In the genomic region with DNA sequence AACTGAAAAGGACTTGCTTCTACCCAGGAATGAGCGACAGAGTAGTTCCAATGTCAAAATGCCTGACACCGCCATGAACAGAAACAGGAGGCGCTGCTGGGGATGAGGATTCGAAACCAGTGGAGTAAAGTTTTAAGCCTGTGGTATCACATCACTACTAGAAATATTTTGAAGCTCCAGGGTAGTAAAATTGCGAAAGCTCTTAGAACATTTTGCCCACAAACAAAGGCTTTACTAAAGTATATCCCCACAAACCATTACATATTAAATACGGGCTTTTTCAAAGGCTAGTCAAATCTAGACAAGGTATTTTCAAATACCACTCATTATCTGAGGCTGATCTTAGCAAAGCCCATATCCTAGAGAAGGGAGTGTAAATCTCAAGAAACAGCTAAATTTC, we compare ENCODE assay signal across 12 cellular contexts. TPM values are rescaled to one million over a fixed set of nuclear protein-coding genes. Genes with fewer than 3 reads are reported as not detected.
DNase-seq lines count a peak whose midpoint lies in the region; ATAC-seq and TF ChIP-seq lines count a peak whose summit lies in the region.
"Had no signal": no experiment of that assay in that cellular context is flagged by ENCODE, and none has a peak within 500 bp of the region (broad histone marks: within the 10 kb centered on the region; RNA-seq: fewer than 3 reads in every experiment).

No MANE protein-coding gene starts in this region.

- H3K9me3 ChIP-seq in esophagus muscularis mucosa: no peaks in the 10 kb centered on the region
- H3K9me3 ChIP-seq in smooth muscle cell (replicated peaks; ENCODE audit: low read depth): no peaks in the 10 kb centered on the region
- H3K9me3 ChIP-seq: adrenal gland had no signal

- H3K9ac ChIP-seq in smooth muscle cell (ENCODE audit: low read depth): no peak overlapping the region

- CTCF ChIA-PET in activated CD8-positive, alpha-beta memory T cell treated with anti-CD3 and anti-CD28 coated beads, Interleukin-2, amount 10 ng/mL, durations not matched to agents 7 days and 5 days (lab: Charles Lee): interaction anchor here (0.7 to 2.1 kb wide), 8 partner anchors 11 to 522 kb away, joined by 3 to 5 read pairs (median 4); a partner anchor contains a TSS

- no peaks in the 10 kb centered on the region for H3K27me3 Mint-ChIP-seq in activated CD8-positive, alpha-beta memory T cell treated with anti-CD3 and anti-CD28 coated beads, Interleukin-2, amount 10 ng/mL, durations not matched to agents 7 days and 5 days
- no peaks in the 10 kb centered on the region for H3K27me3 Mint-ChIP-seq in T-helper 1 cell treated with Interleukin-12 subunit alpha and Interleukin-12 subunit beta and Interleukin-4 antibody, amounts not matched to agents 30 μg/mL and 1 μg/mL, for 36 hours (ENCODE audit: low read depth)

- no peaks in the 10 kb centered on the region for H3K9me3 Mint-ChIP-seq in activated CD8-positive, alpha-beta memory T cell treated with anti-CD3 and anti-CD28 coated beads, Interleukin-2, amount 10 ng/mL, durations not matched to agents 7 days and 5 days (ENCODE audit: low read depth)
- no peaks in the 10 kb centered on the region for H3K9me3 Mint-ChIP-seq in T-helper 1 cell treated with Interleukin-12 subunit alpha and Interleukin-12 subunit beta and Interleukin-4 antibody, amounts not matched to agents 30 μg/mL and 1 μg/mL, for 36 hours

- DNase-seq in activated CD8-positive, alpha-beta memory T cell treated with anti-CD3 and anti-CD28 coated beads, Interleukin-2, amount 10 ng/mL, durations not matched to agents 7 days and 5 days: no peak
- DNase-seq in activated CD8-positive, alpha-beta memory T cell treated with anti-CD3 and anti-CD28 coated beads for 24 hours: no peak
- no peak for DNase-seq in esophagus muscularis mucosa (ENCODE audit: extremely low spot score)
- DNase-seq in smooth muscle cell (lab: John Stamatoyannopoulos, UW; ENCODE audit: unreplicated experiment): no peak
- no peak for DNase-seq in GM03348 (ENCODE audit: low spot score)
- no peak for DNase-seq in erythroblast (lab: John Stamatoyannopoulos, UW)
- DNase-seq: ACHN, adrenal gland, NCI-H2171 treated with DMSO at 0.1 percent for 48 hours, WERI-Rb-1 had no signal

- peaks cover 39% of the 10 kb centered on the region for H3K4me1 Mint-ChIP-seq in activated CD8-positive, alpha-beta memory T cell treated with anti-CD3 and anti-CD28 coated beads, Interleukin-2, amount 10 ng/mL, durations not matched to agents 7 days and 5 days
- H3K4me1 Mint-ChIP-seq in T-helper 1 cell treated with Interleukin-12 subunit alpha and Interleukin-12 subunit beta and Interleukin-4 antibody, amounts not matched to agents 30 μg/mL and 1 μg/mL, for 36 hours (ENCODE audit: low read depth): peaks cover 30% of the 10 kb centered on the region

- H3K36me3 Mint-ChIP-seq in activated CD8-positive, alpha-beta memory T cell treated with anti-CD3 and anti-CD28 coated beads, Interleukin-2, amount 10 ng/mL, durations not matched to agents 7 days and 5 days: peaks cover 40% of the 10 kb centered on the region
- H3K36me3 Mint-ChIP-seq in T-helper 1 cell treated with Interleukin-12 subunit alpha and Interleukin-12 subunit beta and Interleukin-4 antibody, amounts not matched to agents 30 μg/mL and 1 μg/mL, for 36 hours (ENCODE audit: low read depth): peaks cover 31% of the 10 kb centered on the region

- ATAC-seq in activated CD8-positive, alpha-beta memory T cell treated with anti-CD3 and anti-CD28 coated beads, Interleukin-2, amount 10 ng/mL, durations not matched to agents 7 days and 5 days: no peak
- no peak for ATAC-seq in GM19467 (IDR thresholded peaks at IDR 0.05; ENCODE audit: unreplicated experiment)

- TF ChIP-seq POLR2A in esophagus muscularis mucosa (IDR thresholded peaks at IDR 0.05; ENCODE audit: low read depth) (no peak), erythroblast (IDR thresholded peaks at IDR 0.05; ENCODE audit: low read length) (no peak)

- H3K79me2 ChIP-seq in smooth muscle cell (ENCODE audit: low read depth): peaks cover 45% of the 10 kb centered on the region

- peaks cover 6% of the 10 kb centered on the region for H3F3A ChIP-seq in smooth muscle cell (ENCODE audit: low read depth)

- no peak overlapping the region for H2AFZ ChIP-seq in smooth muscle cell (ENCODE audit: low read depth)

- TF ChIP-seq EP300 in esophagus muscularis mucosa (IDR thresholded peaks at IDR 0.05): no peak

- no peak overlapping the region for H3K4me2 ChIP-seq in smooth muscle cell

- peak overlapping the region; percentile 97 for H3K27ac Mint-ChIP-seq in activated CD8-positive, alpha-beta memory T cell treated with anti-CD3 and anti-CD28 coated beads, Interleukin-2, amount 10 ng/mL, durations not matched to agents 7 days and 5 days
- peak overlapping the region; percentile 75 for H3K27ac Mint-ChIP-seq in T-helper 1 cell treated with Interleukin-12 subunit alpha and Interleukin-12 subunit beta and Interleukin-4 antibody, amounts not matched to agents 30 μg/mL and 1 μg/mL, for 36 hours

- H3K4me3 Mint-ChIP-seq in activated CD8-positive, alpha-beta memory T cell treated with anti-CD3 and anti-CD28 coated beads, Interleukin-2, amount 10 ng/mL, durations not matched to agents 7 days and 5 days: peak overlapping the region; percentile 96
- H3K4me3 Mint-ChIP-seq in T-helper 1 cell treated with Interleukin-12 subunit alpha and Interleukin-12 subunit beta and Interleukin-4 antibody, amounts not matched to agents 30 μg/mL and 1 μg/mL, for 36 hours: peak overlapping the region; percentile 42

- H3K27ac ChIP-seq in esophagus muscularis mucosa (replicated peaks in 1 of 4) (peak overlapping the region; percentile 24 to 95 (median 68)), smooth muscle cell (ENCODE audit: low read depth) (peak overlapping the region; percentile 41)
- H3K27ac ChIP-seq: adrenal gland, WERI-Rb-1 had no signal

- H3K4me1 ChIP-seq in esophagus muscularis mucosa (peaks cover 25 to 61% (median 50%) of the 10 kb centered on the region in 4 donors), smooth muscle cell (ENCODE audit: low read depth) (peaks cover 15% of the 10 kb centered on the region)

- no peak for TF ChIP-seq CTCF in esophagus muscularis mucosa (IDR thresholded peaks at IDR 0.05)
- TF ChIP-seq CTCF in smooth muscle cell (IDR thresholded peaks at IDR 0.05; ENCODE audit: borderline replicate concordance, insufficient read depth, poor library complexity, severe bottlenecking): no peak

- H3K36me3 ChIP-seq in esophagus muscularis mucosa (peaks cover 19 to 55% (median 44%) of the 10 kb centered on the region in 4 donors), smooth muscle cell (ENCODE audit: low read depth) (peaks cover 6% of the 10 kb centered on the region)

- WGBS in esophagus muscularis mucosa: 95% methylated on average over 6 of the region's 6 CpGs
- WGBS in smooth muscle cell (ENCODE audit: low lambda C conversion rate): 75% methylated on average over 6 of the region's 6 CpGs

- H3K4me3 ChIP-seq in esophagus muscularis mucosa (no peak overlapping the region), smooth muscle cell (no peak overlapping the region)
- H3K4me3 ChIP-seq: adrenal gland had no signal

- peaks cover 8% of the 10 kb centered on the region for H4K20me1 ChIP-seq in smooth muscle cell (ENCODE audit: low read depth)

- intact Hi-C loops in esophagus muscularis mucosa (cut with DNase I): no loop called here

- no peaks in the 10 kb centered on the region for H3K27me3 ChIP-seq in esophagus muscularis mucosa
- H3K27me3 ChIP-seq in smooth muscle cell (ENCODE audit: low read depth): no peaks in the 10 kb centered on the region
- H3K27me3 ChIP-seq: adrenal gland had no signal

RNA-seq across cellular contexts. Expression of a gene that starts 2.4 kb away (rescaled TPM):
- total RNA-seq in activated CD8-positive, alpha-beta memory T cell treated with anti-CD3 and anti-CD28 coated beads, Interleukin-2, amount 10 ng/mL, durations not matched to agents 7 days and 5 days: 100 to 1,000 TPM; 124 to 166 TPM
- 100 to 1,000 TPM; 128 to 195 (median 171) TPM for total RNA-seq in esophagus muscularis mucosa
- total RNA-seq in smooth muscle cell: 156 and 162 TPM in 2 replicates
- 97.3 and 123 TPM in 2 replicates for polyA plus RNA-seq in smooth muscle cell

RNA-seq across cellular contexts. Expression of a gene that starts 10.7 kb away (rescaled TPM):
- total RNA-seq in activated CD8-positive, alpha-beta memory T cell treated with anti-CD3 and anti-CD28 coated beads, Interleukin-2, amount 10 ng/mL, durations not matched to agents 7 days and 5 days: 10 to 100 TPM; 29.9 to 33.4 TPM
- 10 to 100 TPM; 14.1 to 39.9 (median 17.8) TPM for total RNA-seq in esophagus muscularis mucosa
- total RNA-seq in smooth muscle cell: 7.9 and 12.2 TPM in 2 replicates
- polyA plus RNA-seq in smooth muscle cell: 12.8 and 16.2 TPM in 2 replicates

RNA-seq across cellular contexts. Expression of a gene that starts 31.2 kb away (rescaled TPM):
- 10 to 100 TPM; 23.2 to 29.5 TPM for total RNA-seq in activated CD8-positive, alpha-beta memory T cell treated with anti-CD3 and anti-CD28 coated beads, Interleukin-2, amount 10 ng/mL, durations not matched to agents 7 days and 5 days
- total RNA-seq in esophagus muscularis mucosa: 10 to 100 TPM; 39.6 to 64.4 (median 50.7) TPM
- 5.2 and 7.0 TPM in 2 replicates for total RNA-seq in smooth muscle cell
- 4.4 and 5.0 TPM in 2 replicates for polyA plus RNA-seq in smooth muscle cell
